Comparison of ENCODE assay signal across 15 cellular contexts in the genomic region with DNA sequence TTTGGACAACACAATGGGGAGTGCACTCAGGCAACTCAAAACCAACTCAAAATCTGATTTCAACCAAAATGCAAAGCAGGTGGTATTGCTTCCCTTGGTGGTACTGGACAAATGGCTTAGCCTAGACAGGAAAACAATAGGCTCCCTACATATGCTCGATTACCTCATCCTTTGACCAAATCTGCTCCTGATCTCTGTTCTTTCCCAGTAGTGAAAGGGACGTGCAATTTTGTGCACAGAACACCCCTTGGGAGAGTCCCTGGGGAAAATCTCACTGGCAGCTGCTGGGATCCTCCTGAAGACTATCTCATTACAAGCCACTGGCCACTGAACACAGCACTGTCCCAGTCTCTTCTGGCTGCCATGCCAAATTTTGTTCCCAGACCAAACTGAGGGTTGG.
DNase-seq lines count a peak whose midpoint lies in the region; TF ChIP-seq lines count a peak whose summit lies in the region.
"Had no signal": no experiment of that assay in that cellular context is flagged by ENCODE, and none has a peak within 500 bp of the region (broad histone marks: within the 10 kb centered on the region; RNA-seq: fewer than 3 reads in every experiment).

No MANE protein-coding gene starts in this region.

- H3K4me2 ChIP-seq in mammary epithelial cell (ENCODE audit: insufficient read depth, low read depth, low read length), result no peak overlapping the region

- H3K27ac ChIP-seq in mammary epithelial cell (ENCODE audit: insufficient read depth, low read depth, low read length), result no peak overlapping the region

- DNase-seq in mammary epithelial cell (no peak), MCF 10A (ENCODE audit: unreplicated experiment) (no peak), NCI-H69 (lab: John Stamatoyannopoulos, UW) (peak; percentile 91), neural crest cell (ENCODE audit: low read depth, low spot score) (no peak), NCI-H748 treated with DMSO at 0.1 percent for 48 hours (lab: John Stamatoyannopoulos, UW) (no peak)
- no peak for DNase-seq in effector CD8-positive, alpha-beta T cell (lab: John Stamatoyannopoulos, UW)
- DNase-seq: C1 segment of cervical spinal cord; CD4-positive, CD25-positive, alpha-beta regulatory T cell; CD8-positive, alpha-beta memory T cell; COR-L47; DMS 273 treated with DMSO at 0.1 percent for 48 hours; DMS79; GDM1 had no signal

- peak overlapping the region; percentile 3 for H2AFZ ChIP-seq in mammary epithelial cell (ENCODE audit: low read depth, low read length)

- no peak for TF ChIP-seq CTCF in mammary epithelial cell (conservative IDR thresholded peaks at IDR 0.05 in 1 of 2, IDR thresholded peaks at IDR 0.05 in 1 of 2; ENCODE audit: extremely low read depth in 1 of 2, insufficient read depth in 1 of 2, low read depth in 1 of 2, low read length in 2 of 2)
- TF ChIP-seq CTCF in MCF 10A (IDR thresholded peaks at IDR 0.05; ENCODE audit: unreplicated experiment), result no peak
- TF ChIP-seq CTCF in neural crest cell (conservative IDR thresholded peaks at IDR 0.05), result no peak

- H3K27me3 ChIP-seq in mammary epithelial cell (ENCODE audit: insufficient read depth, low read length), result peaks cover under 1% of the 10 kb centered on the region

- 81% methylated on average over 2 of the region's 2 CpGs for WGBS in mammary epithelial cell (ENCODE audit: low coverage, missing lambda C conversion rate)

- no peaks in the 10 kb centered on the region for H3K79me2 ChIP-seq in mammary epithelial cell (ENCODE audit: insufficient read depth, low read length)

- H4K20me1 ChIP-seq in mammary epithelial cell (ENCODE audit: insufficient read depth, low read length), result no peaks in the 10 kb centered on the region

- no peaks in the 10 kb centered on the region for H3K36me3 ChIP-seq in mammary epithelial cell (ENCODE audit: insufficient read depth, low read length)
- H3K36me3 ChIP-seq: HAP-1 had no signal

- no peaks in the 10 kb centered on the region for H3K4me1 Mint-ChIP-seq in MCF 10A (ENCODE audit: insufficient read depth, unreplicated experiment)
- peaks cover 10% of the 10 kb centered on the region for H3K4me1 Mint-ChIP-seq in neural crest cell
- H3K4me1 Mint-ChIP-seq: B cell; CD4-positive, CD25-positive, alpha-beta regulatory T cell; CD8-positive, alpha-beta memory T cell had no signal

- dilution Hi-C loops in mammary epithelial cell (cut with HindIII; ENCODE audit: low sequenced_read_pairs), result no loop called here

- H3K9me3 ChIP-seq in mammary epithelial cell (replicated peaks; ENCODE audit: insufficient read depth, low read length), result no peaks in the 10 kb centered on the region
- H3K9me3 ChIP-seq: HAP-1 had no signal

- no peaks in the 10 kb centered on the region for H3K36me3 Mint-ChIP-seq in MCF 10A (ENCODE audit: insufficient read depth, unreplicated experiment)
- H3K36me3 Mint-ChIP-seq in neural crest cell (ENCODE audit: low read depth), result no peaks in the 10 kb centered on the region
- H3K36me3 Mint-ChIP-seq: CD4-positive, CD25-positive, alpha-beta regulatory T cell; CD8-positive, alpha-beta memory T cell had no signal

- BruUV-seq in mammary epithelial cell (replicated peaks; lab: Mats Ljungman, UMichigan) (no TSS peak), MCF 10A (replicated peaks; lab: Mats Ljungman, UMichigan) (no TSS peak)

- no peak overlapping the region for H3K27ac Mint-ChIP-seq in MCF 10A (ENCODE audit: low read depth, unreplicated experiment)
- H3K27ac Mint-ChIP-seq in neural crest cell (ENCODE audit: unreplicated experiment), result peak overlapping the region; percentile 58
- H3K27ac Mint-ChIP-seq: B cell; CD4-positive, CD25-positive, alpha-beta regulatory T cell; CD8-positive, alpha-beta memory T cell had no signal

- no peaks in the 10 kb centered on the region for H3K27me3 Mint-ChIP-seq in MCF 10A (ENCODE audit: insufficient read depth, unreplicated experiment)
- no peaks in the 10 kb centered on the region for H3K27me3 Mint-ChIP-seq in neural crest cell (ENCODE audit: low read depth)
- H3K27me3 Mint-ChIP-seq: B cell; CD4-positive, CD25-positive, alpha-beta regulatory T cell; CD8-positive, alpha-beta memory T cell had no signal

- CTCF ChIA-PET in mammary epithelial cell (lab: Charles Lee; ENCODE audit: low non-redundant PET), result no interaction called here
- CTCF ChIA-PET in MCF 10A (lab: Yijun Ruan, JAX), result interaction anchor here (0.7 kb wide), 1 partner anchor 102 kb away, joined by 3 read pairs; no protein-coding TSS in a partner anchor

- in situ Hi-C loops in mammary epithelial cell (cut with MboI; ENCODE audit: low sequenced_read_pairs in 2 of 2), result no loop called here

- H3K9ac ChIP-seq in mammary epithelial cell (ENCODE audit: insufficient read depth, low read length), result no peak overlapping the region

- H3K4me1 ChIP-seq in mammary epithelial cell (ENCODE audit: insufficient read depth, low read length), result peaks cover 6% of the 10 kb centered on the region
- H3K4me1 ChIP-seq: HAP-1 had no signal

- H3K4me3 ChIP-seq in mammary epithelial cell (replicated peaks in 1 of 3; ENCODE audit: insufficient read depth in 1 of 3, low read depth in 2 of 3, low read length in 3 of 3), result no peak overlapping the region
- H3K4me3 ChIP-seq: HAP-1 had no signal

- H3K9me3 Mint-ChIP-seq in MCF 10A (ENCODE audit: unreplicated experiment) (no peaks in the 10 kb centered on the region), neural crest cell (no peaks in the 10 kb centered on the region)

- H3K4me3 Mint-ChIP-seq in MCF 10A (ENCODE audit: unreplicated experiment) (no peak overlapping the region), neural crest cell (no peak overlapping the region)
- H3K4me3 Mint-ChIP-seq: B cell; CD4-positive, CD25-positive, alpha-beta regulatory T cell; CD8-positive, alpha-beta memory T cell had no signal

- intact Hi-C loops in mammary epithelial cell (cut with micrococcal nuclease) (no loop called here), MCF 10A (cut with micrococcal nuclease) (no loop called here)

- POLR2A ChIA-PET in MCF 10A (lab: Yijun Ruan, JAX), result no interaction called here
